In genomic region chr14:89641495-89642162, GRCh38 we compare ENCODE assay signal across 8 cellular contexts.
A peak's percentile ranks its signal among the peaks of the same experiment; 100 is the strongest.
DNase-seq lines count a peak whose midpoint lies in the region; ATAC-seq, FAIRE-seq and TF ChIP-seq lines count a peak whose summit lies in the region.

No MANE protein-coding gene starts in this region.

- peak overlapping the region; percentile 79 to 81 for H3K27ac Mint-ChIP-seq in activated naive CD4-positive, alpha-beta T cell treated with anti-CD3 and anti-CD28 coated beads, Interleukin-2, amount 50 U/mL, for 72 hours

- TF ChIP-seq CTCF in D721Med (IDR thresholded peaks at IDR 0.05; ENCODE audit: insufficient read depth, missing control alignments) = no peak

- peaks cover 5 to 29% of the 10 kb centered on the region in 2 donors for H3K9me3 Mint-ChIP-seq in activated naive CD4-positive, alpha-beta T cell treated with anti-CD3 and anti-CD28 coated beads, Interleukin-2, amount 50 U/mL, for 72 hours

- H3K36me3 Mint-ChIP-seq in activated naive CD4-positive, alpha-beta T cell treated with anti-CD3 and anti-CD28 coated beads, Interleukin-2, amount 50 U/mL, for 72 hours = peaks cover 7 to 44% of the 10 kb centered on the region in 2 donors

- peak; percentile 97 for ATAC-seq in GM19043 (IDR thresholded peaks at IDR 0.05; ENCODE audit: low read depth, unreplicated experiment)
- ATAC-seq in HG03060 (IDR thresholded peaks at IDR 0.05; ENCODE audit: low read depth, unreplicated experiment) = peak; percentile 96
- ATAC-seq in activated naive CD4-positive, alpha-beta T cell treated with anti-CD3 and anti-CD28 coated beads, Interleukin-2, amount 50 U/mL, for 72 hours = peak; percentile 95 to 97

- DNase-seq in D721Med (ENCODE audit: insufficient read length, low spot score) = no peak
- no peak for DNase-seq in activated naive CD4-positive, alpha-beta T cell treated with anti-CD3 and anti-CD28 coated beads, Interleukin-2, amount 50 U/mL, for 72 hours (ENCODE audit: low spot score in 2 of 2)
- DNase-seq in HTR-8/SVneo (ENCODE audit: insufficient read length, low spot score) = no peak
- DNase-seq in DMS 273 treated with DMSO at 0.1 percent for 48 hours (lab: John Stamatoyannopoulos, UW) = no peak
- no peak for DNase-seq in KG1 (lab: John Stamatoyannopoulos, UW)
- DNase-seq in GOT3 (lab: John Stamatoyannopoulos, UW) = no peak

- FAIRE-seq in D721Med (lab: Jason Lieb, UNC) (peak; percentile 46), HTR-8/SVneo (lab: Jason Lieb, UNC) (no peak)
